In genomic region chr11:61946894-61947293, GRCh38 we compare ENCODE assay signal across 11 cellular contexts. TPM values are rescaled to one million over a fixed set of nuclear protein-coding genes. Genes with fewer than 3 reads are reported as not detected.
"Had no signal": no experiment of that assay in that cellular context is flagged by ENCODE, and none has a peak within 500 bp of the region (broad histone marks: within the 10 kb centered on the region; RNA-seq: fewer than 3 reads in every experiment).

No MANE protein-coding gene starts in this region.

- H3K4me3 Mint-ChIP-seq: activated naive CD8-positive, alpha-beta T cell treated with anti-CD3 and anti-CD28 coated beads, Interleukin-2, amount 10 ng/mL, durations not matched to agents 7 days and 5 days; activated T-helper 1 cell treated with anti-CD3 and anti-CD28 coated beads, Interleukin-12 subunit alpha, Interleukin-12 subunit beta, Interleukin-2, Interleukin-4 antibody, amounts not matched to agents 30 ng/mL and 10 ng/mL and 1 ng/mL, durations not matched to agents 14 hours and 24 hours and 36 hours; neural crest cell; stimulated activated memory B cell treated with anti-CD40 and anti-IgM and Interleukin-4, amounts not matched to agents 10 μg/mL and 1 μg/mL and 100 μg/mL, for 72 hours; T-helper 2 cell treated with Interferon-gamma antibody and Interleukin-4, amounts not matched to agents 5 μg/mL and 100 μg/mL, for 36 hours had no signal

- H3K4me1 Mint-ChIP-seq: activated naive CD8-positive, alpha-beta T cell treated with anti-CD3 and anti-CD28 coated beads, Interleukin-2, amount 10 ng/mL, durations not matched to agents 7 days and 5 days had no signal

- H3K27ac ChIP-seq: SJCRH30, transverse colon had no signal

- H3K9me3 ChIP-seq: ascending aorta, ovary, SJCRH30, transverse colon had no signal

- H3K4me3 ChIP-seq: ascending aorta, ovary, SJCRH30, transverse colon had no signal

- H3K27ac Mint-ChIP-seq: activated naive CD8-positive, alpha-beta T cell treated with anti-CD3 and anti-CD28 coated beads, Interleukin-2, amount 10 ng/mL, durations not matched to agents 7 days and 5 days; activated T-helper 1 cell treated with anti-CD3 and anti-CD28 coated beads, Interleukin-12 subunit alpha, Interleukin-12 subunit beta, Interleukin-2, Interleukin-4 antibody, amounts not matched to agents 30 ng/mL and 10 ng/mL and 1 ng/mL, durations not matched to agents 14 hours and 24 hours and 36 hours; stimulated activated memory B cell treated with anti-CD40 and anti-IgM and Interleukin-4, amounts not matched to agents 10 μg/mL and 1 μg/mL and 100 μg/mL, for 72 hours; T-helper 2 cell treated with Interferon-gamma antibody and Interleukin-4, amounts not matched to agents 5 μg/mL and 100 μg/mL, for 36 hours had no signal

- H3K4me1 ChIP-seq: SJCRH30 had no signal

- H3K27me3 ChIP-seq: ascending aorta, ovary, SJCRH30, transverse colon had no signal

- H3K36me3 Mint-ChIP-seq: activated naive CD8-positive, alpha-beta T cell treated with anti-CD3 and anti-CD28 coated beads, Interleukin-2, amount 10 ng/mL, durations not matched to agents 7 days and 5 days; stimulated activated memory B cell treated with anti-CD40 and anti-IgM and Interleukin-4, amounts not matched to agents 10 μg/mL and 1 μg/mL and 100 μg/mL, for 72 hours had no signal

- H3K9me3 Mint-ChIP-seq: activated naive CD8-positive, alpha-beta T cell treated with anti-CD3 and anti-CD28 coated beads, Interleukin-2, amount 10 ng/mL, durations not matched to agents 7 days and 5 days; activated T-helper 1 cell treated with anti-CD3 and anti-CD28 coated beads, Interleukin-12 subunit alpha, Interleukin-12 subunit beta, Interleukin-2, Interleukin-4 antibody, amounts not matched to agents 30 ng/mL and 10 ng/mL and 1 ng/mL, durations not matched to agents 14 hours and 24 hours and 36 hours; neural crest cell; stimulated activated memory B cell treated with anti-CD40 and anti-IgM and Interleukin-4, amounts not matched to agents 10 μg/mL and 1 μg/mL and 100 μg/mL, for 72 hours; T-helper 2 cell treated with Interferon-gamma antibody and Interleukin-4, amounts not matched to agents 5 μg/mL and 100 μg/mL, for 36 hours had no signal

- H3K36me3 ChIP-seq: ascending aorta, ovary, SJCRH30, transverse colon had no signal

RNA-seq across cellular contexts. Expression of gene BEST1, which starts 3.3 kb away (rescaled TPM):
- total RNA-seq: activated CD8-positive, alpha-beta memory T cell treated with anti-CD3 and anti-CD28 coated beads for 36 hours; activated T-helper 1 cell treated with anti-CD3 and anti-CD28 coated beads, Interleukin-12 subunit alpha, Interleukin-12 subunit beta, Interleukin-2, Interleukin-4 antibody, amounts not matched to agents 30 ng/mL and 10 ng/mL and 1 ng/mL, durations not matched to agents 14 hours and 24 hours and 36 hours; glomerular endothelial cell had no signal

RNA-seq across cellular contexts. Expression of gene RAB3IL1, which starts 29.5 kb away (rescaled TPM):
- total RNA-seq: activated CD8-positive, alpha-beta memory T cell treated with anti-CD3 and anti-CD28 coated beads for 36 hours had no signal
